Comparison of ENCODE assay signal across 22 cellular contexts in genomic region chr2:85522090-85522647, GRCh38.
"Had no signal": no experiment of that assay in that cellular context is flagged by ENCODE, and none has a peak within 500 bp of the region (broad histone marks: within the 10 kb centered on the region; RNA-seq: fewer than 3 reads in every experiment).

No MANE protein-coding gene starts in this region.

- H3K4me1 ChIP-seq: colonic mucosa had no signal

- ATAC-seq: natural killer cell treated with Interleukin-12 subunit alpha and Interleukin-12 subunit beta and Interleukin-15 and Interleukin-18, amount 100 ng/mL, for 72 hours; sciatic nerve; stimulated activated memory B cell treated with anti-CD40 and anti-IgM and Interleukin-4, amounts not matched to agents 10 μg/mL and 1 μg/mL and 100 μg/mL, for 72 hours; stimulated activated naive CD8-positive, alpha-beta T cell treated with anti-CD3 and anti-CD28 coated beads, Interleukin-15, Interleukin-2, amounts not matched to agents 100 U/mL and 50 U/mL, for 24 hours had no signal

- H3K9me3 ChIP-seq: colonic mucosa, esophagus muscularis mucosa, neutrophil, testis, tibial artery had no signal

- H3K36me3 ChIP-seq: colonic mucosa, esophagus muscularis mucosa, neutrophil, tibial artery had no signal

- H3K4me3 ChIP-seq: colonic mucosa, esophagus muscularis mucosa, lung, smooth muscle cell, testis, tibial artery had no signal

- H3K27ac ChIP-seq: colonic mucosa, esophagus muscularis mucosa, neutrophil, testis, tibial artery had no signal

- DNase-seq: colonic mucosa; dermis blood vessel endothelial cell; effector memory CD4-positive, alpha-beta T cell; foreskin melanocyte; hypothalamus; immature natural killer cell; islet precursor cell; kidney glomerular epithelial cell; left colon; naive B cell; stimulated activated CD4-positive, alpha-beta T cell treated with anti-CD3 and anti-CD28 coated beads, Interleukin-4, amount 100 ng/mL, for 4 hours; stimulated activated naive CD8-positive, alpha-beta T cell treated with anti-CD3 and anti-CD28 coated beads, Interleukin-15, Interleukin-2, amounts not matched to agents 100 U/mL and 50 U/mL, for 24 hours; substantia nigra; testis; tibial artery had no signal
